In genomic region chr17:16653367-16654041, GRCh38 we compare ENCODE assay signal across 8 cellular contexts. TPM values are rescaled to one million over a fixed set of nuclear protein-coding genes. Genes with fewer than 3 reads are reported as not detected.
DNase-seq lines count a peak whose midpoint lies in the region; ATAC-seq, FAIRE-seq and TF ChIP-seq lines count a peak whose summit lies in the region.

Gene ZNF624 (minus strand): TSS chr17:16653850.

- H3K27ac ChIP-seq in ACC112 (ENCODE audit: low read depth, low read length) (peak within 1 kb of the TSS; percentile 62), skin epidermis (peak within 1 kb of the TSS; percentile 72 to 98 (median 93))

- TF ChIP-seq CTCF in WI38 (IDR thresholded peaks at IDR 0.05; ENCODE audit: low read depth, low read length), result no peak
- no peak for TF ChIP-seq CTCF in bronchial epithelial cell (IDR thresholded peaks at IDR 0.05; ENCODE audit: insufficient read depth, low read length, severe bottlenecking)

- peaks cover 8% of the 10 kb centered on the region; the same call in 1 of the 2 replicates for H3K27me3 ChIP-seq in ACC112 (ENCODE audit: insufficient read depth, low read length)
- H3K27me3 ChIP-seq in bronchial epithelial cell (ENCODE audit: control insufficient read depth, insufficient read depth, low read length), result no peaks in the 10 kb centered on the region

- ATAC-seq in GM18867 (IDR thresholded peaks at IDR 0.05; ENCODE audit: unreplicated experiment) (peak; percentile 90), HG03097 (IDR thresholded peaks at IDR 0.05; ENCODE audit: low FRiP score, unreplicated experiment) (peak; percentile 93)

- peaks cover 12% of the 10 kb centered on the region for H3K36me3 ChIP-seq in ACC112 (ENCODE audit: insufficient read depth, low read length)
- no peaks in the 10 kb centered on the region for H3K36me3 ChIP-seq in bronchial epithelial cell (ENCODE audit: control insufficient read depth, insufficient read depth, low read length)

- H3K4me3 ChIP-seq in ACC112 (ENCODE audit: low read depth, low read length) (peak within 1 kb of the TSS; percentile 88), WI38 (ENCODE audit: low read depth, low read length) (peak within 1 kb of the TSS; percentile 85), bronchial epithelial cell (ENCODE audit: low read depth, low read length) (peak within 1 kb of the TSS; percentile 64), skin epidermis (peak within 1 kb of the TSS; percentile 64 to 89 (median 79))

- peaks cover 10% of the 10 kb centered on the region for H3K79me2 ChIP-seq in ACC112 (ENCODE audit: control insufficient read depth, insufficient read depth, low read length, unreplicated experiment)

- peak; percentile 94 for DNase-seq in NCI-H2171 (lab: John Stamatoyannopoulos, UW)
- peak; percentile 86 for DNase-seq in bronchial epithelial cell (ENCODE audit: low read depth)
- peak; percentile 98 for DNase-seq in iPS-NIHi11 (ENCODE audit: low spot score)

- peak; percentile 79 for FAIRE-seq in bronchial epithelial cell (lab: Jason Lieb, UNC)

- H3K4me1 ChIP-seq in ACC112 (ENCODE audit: control insufficient read depth, insufficient read depth, low read length, unreplicated experiment), result peaks cover 6% of the 10 kb centered on the region

- peak within 1 kb of the TSS; percentile 94 for H2AFZ ChIP-seq in ACC112 (ENCODE audit: low read length, unreplicated experiment)

RNA-seq across cellular contexts. Expression of gene ZNF624, which starts in this region (rescaled TPM):
- 5.0 and 5.8 TPM in 2 replicates for total RNA-seq in bronchial epithelial cell

Comparison
In these comparisons a context has a peak if more than half of its experiments do, and no peak if none do; other contexts are left out.
1. Peak in every context shown above with its lines: DNase-seq, ATAC-seq, H3K4me3 ChIP-seq and H3K27ac ChIP-seq.